ENCODE assay signal across 17 cellular contexts in genomic region chr6:141618180-141618581, GRCh38.
"Had no signal": no experiment of that assay in that cellular context is flagged by ENCODE, and none has a peak within 500 bp of the region (broad histone marks: within the 10 kb centered on the region; RNA-seq: fewer than 3 reads in every experiment).

No MANE protein-coding gene starts in this region.

- H3K4me1 ChIP-seq: foreskin keratinocyte, heart right ventricle, tibial artery had no signal

- H3K4me3 ChIP-seq: heart right ventricle, skin epidermis, tibial artery had no signal

- H3K36me3 ChIP-seq: brain microvascular endothelial cell, heart right ventricle, tibial artery had no signal

- DNase-seq: activated CD4-positive, alpha-beta memory T cell treated with anti-CD3 and anti-CD28 coated beads, Interleukin-2, amount 10 ng/mL, durations not matched to agents 7 days and 5 days; activated CD4-positive, alpha-beta T cell treated with anti-CD3 and anti-CD28 coated beads for 1 hour; activated CD4-positive, alpha-beta T cell treated with anti-CD3 and anti-CD28 coated beads, Interleukin-2, amount 10 ng/mL, durations not matched to agents 7 days and 5 days; activated naive CD4-positive, alpha-beta T cell treated with anti-CD3 and anti-CD28 coated beads, Interleukin-2, amount 50 U/mL, for 16 hours; activated T-cell treated with anti-CD3 and anti-CD28 coated beads, Interleukin-2, amount 50 U/mL, for 48 hours; amniotic stem cell; brain microvascular endothelial cell; caudate nucleus; endodermal cell; foreskin keratinocyte; heart right ventricle; left ventricle myocardium superior; stimulated activated CD4-positive, alpha-beta T cell treated with anti-CD3 and anti-CD28 coated beads, Interleukin-4, amount 100 ng/mL, for 24 hours; stimulated activated naive CD8-positive, alpha-beta T cell treated with anti-CD3 and anti-CD28 coated beads, Interleukin-15, amount 100 ng/mL, for 72 hours; T-helper 2 cell; tibial artery had no signal

- H3K9me3 ChIP-seq: tibial artery had no signal

- H3K27me3 ChIP-seq: brain microvascular endothelial cell, foreskin keratinocyte, heart right ventricle, tibial artery had no signal

- H3K27ac ChIP-seq: brain microvascular endothelial cell, foreskin keratinocyte, heart right ventricle, skin epidermis, tibial artery had no signal
